21 cellular contexts compared by ENCODE assay signal in genomic region chr4:120082286-120082685, GRCh38.
"Had no signal": no experiment of that assay in that cellular context is flagged by ENCODE, and none has a peak within 500 bp of the region (broad histone marks: within the 10 kb centered on the region; RNA-seq: fewer than 3 reads in every experiment).

No MANE protein-coding gene starts in this region.

- ATAC-seq: activated T-helper 17 cell treated with anti-CD3 and anti-CD28 coated beads, Interleukin-2, amount 50 U/mL, for 72 hours; T-cell had no signal

- H3K27ac ChIP-seq: brain microvascular endothelial cell, cardiac muscle cell, VCaP had no signal

- DNase-seq: activated CD4-positive, alpha-beta memory T cell treated with anti-CD3 and anti-CD28 coated beads for 36 hours; activated CD4-positive, alpha-beta T cell treated with anti-CD3 and anti-CD28 coated beads, Interleukin-2, amount 10 ng/mL, durations not matched to agents 7 days and 5 days; activated CD4-positive, CD25-positive, alpha-beta regulatory T cell; activated CD8-positive, alpha-beta memory T cell treated with anti-CD3 and anti-CD28 coated beads for 24 hours; activated gamma-delta T cell; activated naive CD4-positive, alpha-beta T cell treated with anti-CD3 and anti-CD28 coated beads, Interleukin-2, amount 10 ng/mL, durations not matched to agents 7 days and 5 days; activated naive CD8-positive, alpha-beta T cell treated with anti-CD3 and anti-CD28 coated beads for 36 hours; activated T-cell treated with anti-CD3 and anti-CD28 coated beads, Interleukin-2, amount 50 U/mL, for 48 hours; brain microvascular endothelial cell; MM.1S; NCI-H1105; NCI-H1436; NCI-H1694 treated with DMSO at 0.1 percent for 48 hours; NCI-H2029 treated with DMSO at 0.1 percent for 48 hours; NCI-H524; NCI-H748 treated with DMSO at 0.1 percent for 48 hours; SIG-M5; T-cell had no signal

- H3K4me3 ChIP-seq: cardiac muscle cell had no signal

- H3K36me3 ChIP-seq: brain microvascular endothelial cell, cardiac muscle cell had no signal

- H3K4me3 Mint-ChIP-seq: activated CD4-positive, alpha-beta memory T cell treated with anti-CD3 and anti-CD28 coated beads for 36 hours; activated CD4-positive, alpha-beta T cell treated with anti-CD3 and anti-CD28 coated beads, Interleukin-2, amount 10 ng/mL, durations not matched to agents 7 days and 5 days; activated naive CD4-positive, alpha-beta T cell treated with anti-CD3 and anti-CD28 coated beads, Interleukin-2, amount 10 ng/mL, durations not matched to agents 7 days and 5 days; activated naive CD8-positive, alpha-beta T cell treated with anti-CD3 and anti-CD28 coated beads for 36 hours; activated T-helper 17 cell treated with anti-CD3 and anti-CD28 coated beads, Interleukin-2, amount 50 U/mL, for 72 hours; T-cell had no signal

- H3K4me1 Mint-ChIP-seq: activated CD4-positive, alpha-beta T cell treated with anti-CD3 and anti-CD28 coated beads, Interleukin-2, amount 10 ng/mL, durations not matched to agents 7 days and 5 days; activated naive CD4-positive, alpha-beta T cell treated with anti-CD3 and anti-CD28 coated beads, Interleukin-2, amount 10 ng/mL, durations not matched to agents 7 days and 5 days; activated naive CD8-positive, alpha-beta T cell treated with anti-CD3 and anti-CD28 coated beads for 36 hours; activated T-helper 17 cell treated with anti-CD3 and anti-CD28 coated beads, Interleukin-2, amount 50 U/mL, for 72 hours; T-cell had no signal

- H3K36me3 Mint-ChIP-seq: activated CD4-positive, alpha-beta memory T cell treated with anti-CD3 and anti-CD28 coated beads for 36 hours; activated naive CD4-positive, alpha-beta T cell treated with anti-CD3 and anti-CD28 coated beads, Interleukin-2, amount 10 ng/mL, durations not matched to agents 7 days and 5 days; activated naive CD8-positive, alpha-beta T cell treated with anti-CD3 and anti-CD28 coated beads for 36 hours; T-cell had no signal

- H3K27ac Mint-ChIP-seq: activated CD4-positive, alpha-beta memory T cell treated with anti-CD3 and anti-CD28 coated beads for 36 hours; activated CD4-positive, alpha-beta T cell treated with anti-CD3 and anti-CD28 coated beads, Interleukin-2, amount 10 ng/mL, durations not matched to agents 7 days and 5 days; activated naive CD4-positive, alpha-beta T cell treated with anti-CD3 and anti-CD28 coated beads, Interleukin-2, amount 10 ng/mL, durations not matched to agents 7 days and 5 days; activated naive CD8-positive, alpha-beta T cell treated with anti-CD3 and anti-CD28 coated beads for 36 hours; activated T-helper 17 cell treated with anti-CD3 and anti-CD28 coated beads, Interleukin-2, amount 50 U/mL, for 72 hours; T-cell had no signal

- H3K27me3 Mint-ChIP-seq: activated CD4-positive, alpha-beta memory T cell treated with anti-CD3 and anti-CD28 coated beads for 36 hours; activated naive CD4-positive, alpha-beta T cell treated with anti-CD3 and anti-CD28 coated beads, Interleukin-2, amount 10 ng/mL, durations not matched to agents 7 days and 5 days; activated naive CD8-positive, alpha-beta T cell treated with anti-CD3 and anti-CD28 coated beads for 36 hours had no signal

- H3K27me3 ChIP-seq: brain microvascular endothelial cell, cardiac muscle cell had no signal

- H3K9me3 Mint-ChIP-seq: activated CD4-positive, alpha-beta memory T cell treated with anti-CD3 and anti-CD28 coated beads for 36 hours; activated CD4-positive, alpha-beta T cell treated with anti-CD3 and anti-CD28 coated beads, Interleukin-2, amount 10 ng/mL, durations not matched to agents 7 days and 5 days; activated naive CD4-positive, alpha-beta T cell treated with anti-CD3 and anti-CD28 coated beads, Interleukin-2, amount 10 ng/mL, durations not matched to agents 7 days and 5 days; activated naive CD8-positive, alpha-beta T cell treated with anti-CD3 and anti-CD28 coated beads for 36 hours; activated T-helper 17 cell treated with anti-CD3 and anti-CD28 coated beads, Interleukin-2, amount 50 U/mL, for 72 hours; T-cell had no signal
